Comparison of ENCODE assay signal across 9 cellular contexts in the genomic region with DNA sequence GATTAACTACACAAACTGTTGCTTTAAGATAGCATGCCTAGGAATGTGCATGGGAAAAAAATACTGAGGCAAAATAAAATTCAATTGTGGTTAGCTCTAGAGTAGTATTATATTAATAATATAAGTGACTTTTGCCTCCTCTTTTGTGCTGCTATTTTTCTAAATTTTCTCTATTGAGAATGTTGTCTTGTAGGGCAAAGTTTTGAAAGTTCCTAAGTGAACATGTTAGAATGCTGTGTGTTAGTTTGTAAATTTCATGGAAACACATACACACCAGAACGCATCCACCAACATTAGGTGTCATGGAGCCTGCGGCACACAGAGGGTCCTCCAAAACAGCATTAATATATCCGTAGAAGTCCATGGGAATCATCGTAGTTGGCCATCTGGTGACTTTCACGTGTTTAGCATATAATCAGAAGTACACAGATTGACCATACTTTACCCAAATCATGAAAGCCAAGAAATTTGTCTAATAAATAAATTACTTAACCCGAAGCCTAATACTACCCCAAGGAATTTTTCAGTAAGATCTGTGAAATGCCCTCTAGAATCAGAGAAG. TPM values are rescaled to one million over a fixed set of nuclear protein-coding genes. Genes with fewer than 3 reads are reported as not detected.
DNase-seq lines count a peak whose midpoint lies in the region; ATAC-seq and TF ChIP-seq lines count a peak whose summit lies in the region.
"Had no signal": no experiment of that assay in that cellular context is flagged by ENCODE, and none has a peak within 500 bp of the region (broad histone marks: within the 10 kb centered on the region; RNA-seq: fewer than 3 reads in every experiment).

No MANE protein-coding gene starts in this region.

- DNase-seq in right cardiac atrium: no peak
- no peak for DNase-seq in cardiac septum (ENCODE audit: low spot score)
- no peak for DNase-seq in adipocyte (ENCODE audit: low read depth)
- no peak for DNase-seq in vagina (ENCODE audit: extremely low spot score in 2 of 2)
- no peak for DNase-seq in activated CD8-positive, alpha-beta memory T cell treated with anti-CD3 and anti-CD28 coated beads, Interleukin-2, amount 50 U/mL, for 4 hours
- DNase-seq in NCI-H1694 treated with DMSO at 0.1 percent for 48 hours (lab: John Stamatoyannopoulos, UW): no peak
- DNase-seq: NCI-H1436 had no signal

- no peak overlapping the region for H3K4me3 ChIP-seq in right cardiac atrium (ENCODE audit: low read length)
- peak overlapping the region; percentile 63 for H3K4me3 ChIP-seq in adipocyte (ENCODE audit: low read length)
- H3K4me3 ChIP-seq in muscle layer of duodenum (ENCODE audit: low read depth in 1 of 2, low read length in 2 of 2): no peak overlapping the region
- H3K4me3 ChIP-seq in vagina: no peak overlapping the region

- H3K27ac ChIP-seq in right cardiac atrium (ENCODE audit: low read length): peak overlapping the region; percentile 72
- H3K27ac ChIP-seq in muscle layer of duodenum (ENCODE audit: low read length): peak overlapping the region; percentile 87
- H3K27ac ChIP-seq in vagina: peak overlapping the region; percentile 94

- TF ChIP-seq CTCF in vagina (IDR thresholded peaks at IDR 0.05): no peak

- H3K9ac ChIP-seq in adipocyte (ENCODE audit: low read length): peak overlapping the region; percentile 68

- H3K36me3 ChIP-seq in adipocyte (ENCODE audit: control insufficient read depth, insufficient read depth, low read length, severe bottlenecking) (no peaks in the 10 kb centered on the region), muscle layer of duodenum (ENCODE audit: control insufficient read depth in 1 of 2, insufficient read depth in 2 of 2, low read length in 2 of 2) (no peaks in the 10 kb centered on the region), vagina (no peaks in the 10 kb centered on the region)

- intact Hi-C loops in right cardiac atrium (cut with DNase I) (no loop called here), cardiac septum (cut with DNase I) (loop anchor here (5.0 kb wide), 1 partner anchor 37 kb away; no protein-coding TSS in a partner anchor), vagina (cut with DNase I) (no loop called here)

- peaks cover 9% of the 10 kb centered on the region for H3K4me1 ChIP-seq in right cardiac atrium (ENCODE audit: control insufficient read depth, insufficient read depth, low read length)
- H3K4me1 ChIP-seq in adipocyte (ENCODE audit: control insufficient read depth, insufficient read depth, low read length): peaks cover 58% of the 10 kb centered on the region
- peaks cover 5 to 10% of the 10 kb centered on the region in 2 donors for H3K4me1 ChIP-seq in muscle layer of duodenum (ENCODE audit: control insufficient read depth in 1 of 2, insufficient read depth in 2 of 2, low read length in 2 of 2)
- H3K4me1 ChIP-seq in vagina: peaks cover 59% of the 10 kb centered on the region

- H3K27me3 ChIP-seq in right cardiac atrium (ENCODE audit: control insufficient read depth, insufficient read depth) (no peaks in the 10 kb centered on the region), adipocyte (replicated peaks; ENCODE audit: control insufficient read depth, insufficient read depth, low read length) (no peaks in the 10 kb centered on the region), muscle layer of duodenum (ENCODE audit: low read depth, low read length) (no peaks in the 10 kb centered on the region), vagina (no peaks in the 10 kb centered on the region)

- ATAC-seq in right cardiac atrium (no peak), GM18519 (IDR thresholded peaks at IDR 0.05; ENCODE audit: low FRiP score, unreplicated experiment) (no peak)

- 77% methylated on average over 6 of the region's 6 CpGs for WGBS in right cardiac atrium

- no peak for TF ChIP-seq POLR2A in vagina (IDR thresholded peaks at IDR 0.05)

- H3K9me3 ChIP-seq in right cardiac atrium (ENCODE audit: control insufficient read depth, low read length) (no peaks in the 10 kb centered on the region), adipocyte (ENCODE audit: control insufficient read depth, low read length) (no peaks in the 10 kb centered on the region), muscle layer of duodenum (ENCODE audit: control insufficient read depth in 1 of 2, low read length in 2 of 2) (no peaks in the 10 kb centered on the region), vagina (no peaks in the 10 kb centered on the region)

RNA-seq across cellular contexts. Expression of gene ARHGAP18, which starts 25.6 kb away (rescaled TPM):
- total RNA-seq in right cardiac atrium: 1 to 10 TPM; 5.3 to 6.5 (median 5.8) TPM
- polyA plus RNA-seq in right cardiac atrium: 3.0 TPM
- total RNA-seq in cardiac septum: 3.5 TPM
- 7.6 TPM for total RNA-seq in vagina
